In the genomic region with DNA sequence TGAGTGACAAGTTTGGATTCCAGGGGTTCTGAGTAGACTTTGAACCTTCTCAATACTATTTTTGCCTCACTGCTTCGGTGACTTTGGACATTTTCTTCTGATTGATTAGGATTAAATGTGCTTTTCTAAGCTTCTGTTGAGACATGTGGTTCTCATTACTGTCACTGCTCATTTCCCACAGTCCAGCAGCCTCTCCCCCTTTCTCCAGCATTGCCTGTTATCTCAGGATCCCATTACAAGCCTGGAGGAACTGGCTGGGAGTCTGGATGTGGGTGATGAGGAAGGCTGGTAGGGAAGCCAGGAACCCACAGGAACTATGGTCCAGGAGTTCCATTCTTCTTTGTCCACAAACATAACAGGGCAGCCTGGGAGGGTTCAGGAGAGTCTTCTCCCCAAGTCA, we compare ENCODE assay signal across 1 cellular context.
TF ChIP-seq lines count a peak whose summit lies in the region.

No MANE protein-coding gene starts in this region.

TF ChIP-seq in GM23338, 12 proteins besides CTCF, POLR2A, EP300 and RAD21 (continued from another document):
- TF ChIP-seq, protein P1, sequence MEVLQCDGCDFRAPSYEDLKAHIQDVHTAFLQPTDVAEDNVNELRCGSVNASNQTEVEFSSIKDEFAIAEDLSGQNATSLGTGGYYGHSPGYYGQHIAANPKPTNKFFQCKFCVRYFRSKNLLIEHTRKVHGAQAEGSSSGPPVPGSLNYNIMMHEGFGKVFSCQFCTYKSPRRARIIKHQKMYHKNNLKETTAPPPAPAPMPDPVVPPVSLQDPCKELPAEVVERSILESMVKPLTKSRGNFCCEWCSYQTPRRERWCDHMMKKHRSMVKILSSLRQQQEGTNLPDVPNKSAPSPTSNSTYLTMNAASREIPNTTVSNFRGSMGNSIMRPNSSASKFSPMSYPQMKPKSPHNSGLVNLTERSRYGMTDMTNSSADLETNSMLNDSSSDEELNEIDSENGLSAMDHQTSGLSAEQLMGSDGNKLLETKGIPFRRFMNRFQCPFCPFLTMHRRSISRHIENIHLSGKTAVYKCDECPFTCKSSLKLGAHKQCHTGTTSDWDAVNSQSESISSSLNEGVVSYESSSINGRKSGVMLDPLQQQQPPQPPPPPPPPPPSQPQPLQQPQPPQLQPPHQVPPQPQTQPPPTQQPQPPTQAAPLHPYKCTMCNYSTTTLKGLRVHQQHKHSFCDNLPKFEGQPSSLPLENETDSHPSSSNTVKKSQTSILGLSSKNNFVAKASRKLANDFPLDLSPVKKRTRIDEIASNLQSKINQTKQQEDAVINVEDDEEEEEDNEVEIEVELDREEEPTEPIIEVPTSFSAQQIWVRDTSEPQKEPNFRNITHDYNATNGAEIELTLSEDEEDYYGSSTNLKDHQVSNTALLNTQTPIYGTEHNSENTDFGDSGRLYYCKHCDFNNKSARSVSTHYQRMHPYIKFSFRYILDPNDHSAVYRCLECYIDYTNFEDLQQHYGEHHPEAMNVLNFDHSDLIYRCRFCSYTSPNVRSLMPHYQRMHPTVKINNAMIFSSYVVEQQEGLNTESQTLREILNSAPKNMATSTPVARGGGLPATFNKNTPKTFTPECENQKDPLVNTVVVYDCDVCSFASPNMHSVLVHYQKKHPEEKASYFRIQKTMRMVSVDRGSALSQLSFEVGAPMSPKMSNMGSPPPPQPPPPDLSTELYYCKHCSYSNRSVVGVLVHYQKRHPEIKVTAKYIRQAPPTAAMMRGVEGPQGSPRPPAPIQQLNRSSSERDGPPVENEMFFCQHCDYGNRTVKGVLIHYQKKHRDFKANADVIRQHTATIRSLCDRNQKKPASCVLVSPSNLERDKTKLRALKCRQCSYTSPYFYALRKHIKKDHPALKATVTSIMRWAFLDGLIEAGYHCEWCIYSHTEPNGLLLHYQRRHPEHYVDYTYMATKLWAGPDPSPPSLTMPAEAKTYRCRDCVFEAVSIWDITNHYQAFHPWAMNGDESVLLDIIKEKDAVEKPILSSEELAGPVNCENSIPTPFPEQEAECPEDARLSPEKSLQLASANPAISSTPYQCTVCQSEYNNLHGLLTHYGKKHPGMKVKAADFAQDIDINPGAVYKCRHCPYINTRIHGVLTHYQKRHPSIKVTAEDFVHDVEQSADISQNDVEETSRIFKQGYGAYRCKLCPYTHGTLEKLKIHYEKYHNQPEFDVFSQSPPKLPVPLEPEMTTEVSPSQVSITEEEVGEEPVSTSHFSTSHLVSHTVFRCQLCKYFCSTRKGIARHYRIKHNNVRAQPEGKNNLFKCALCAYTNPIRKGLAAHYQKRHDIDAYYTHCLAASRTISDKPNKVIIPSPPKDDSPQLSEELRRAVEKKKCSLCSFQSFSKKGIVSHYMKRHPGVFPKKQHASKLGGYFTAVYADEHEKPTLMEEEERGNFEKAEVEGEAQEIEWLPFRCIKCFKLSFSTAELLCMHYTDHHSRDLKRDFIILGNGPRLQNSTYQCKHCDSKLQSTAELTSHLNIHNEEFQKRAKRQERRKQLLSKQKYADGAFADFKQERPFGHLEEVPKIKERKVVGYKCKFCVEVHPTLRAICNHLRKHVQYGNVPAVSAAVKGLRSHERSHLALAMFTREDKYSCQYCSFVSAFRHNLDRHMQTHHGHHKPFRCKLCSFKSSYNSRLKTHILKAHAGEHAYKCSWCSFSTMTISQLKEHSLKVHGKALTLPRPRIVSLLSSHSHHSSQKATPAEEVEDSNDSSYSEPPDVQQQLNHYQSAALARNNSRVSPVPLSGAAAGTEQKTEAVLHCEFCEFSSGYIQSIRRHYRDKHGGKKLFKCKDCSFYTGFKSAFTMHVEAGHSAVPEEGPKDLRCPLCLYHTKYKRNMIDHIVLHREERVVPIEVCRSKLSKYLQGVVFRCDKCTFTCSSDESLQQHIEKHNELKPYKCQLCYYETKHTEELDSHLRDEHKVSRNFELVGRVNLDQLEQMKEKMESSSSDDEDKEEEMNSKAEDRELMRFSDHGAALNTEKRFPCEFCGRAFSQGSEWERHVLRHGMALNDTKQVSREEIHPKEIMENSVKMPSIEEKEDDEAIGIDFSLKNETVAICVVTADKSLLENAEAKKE (CRISPR knock-in tag; IDR thresholded peaks at IDR 0.05), result no peak
- TF ChIP-seq, protein P2, sequence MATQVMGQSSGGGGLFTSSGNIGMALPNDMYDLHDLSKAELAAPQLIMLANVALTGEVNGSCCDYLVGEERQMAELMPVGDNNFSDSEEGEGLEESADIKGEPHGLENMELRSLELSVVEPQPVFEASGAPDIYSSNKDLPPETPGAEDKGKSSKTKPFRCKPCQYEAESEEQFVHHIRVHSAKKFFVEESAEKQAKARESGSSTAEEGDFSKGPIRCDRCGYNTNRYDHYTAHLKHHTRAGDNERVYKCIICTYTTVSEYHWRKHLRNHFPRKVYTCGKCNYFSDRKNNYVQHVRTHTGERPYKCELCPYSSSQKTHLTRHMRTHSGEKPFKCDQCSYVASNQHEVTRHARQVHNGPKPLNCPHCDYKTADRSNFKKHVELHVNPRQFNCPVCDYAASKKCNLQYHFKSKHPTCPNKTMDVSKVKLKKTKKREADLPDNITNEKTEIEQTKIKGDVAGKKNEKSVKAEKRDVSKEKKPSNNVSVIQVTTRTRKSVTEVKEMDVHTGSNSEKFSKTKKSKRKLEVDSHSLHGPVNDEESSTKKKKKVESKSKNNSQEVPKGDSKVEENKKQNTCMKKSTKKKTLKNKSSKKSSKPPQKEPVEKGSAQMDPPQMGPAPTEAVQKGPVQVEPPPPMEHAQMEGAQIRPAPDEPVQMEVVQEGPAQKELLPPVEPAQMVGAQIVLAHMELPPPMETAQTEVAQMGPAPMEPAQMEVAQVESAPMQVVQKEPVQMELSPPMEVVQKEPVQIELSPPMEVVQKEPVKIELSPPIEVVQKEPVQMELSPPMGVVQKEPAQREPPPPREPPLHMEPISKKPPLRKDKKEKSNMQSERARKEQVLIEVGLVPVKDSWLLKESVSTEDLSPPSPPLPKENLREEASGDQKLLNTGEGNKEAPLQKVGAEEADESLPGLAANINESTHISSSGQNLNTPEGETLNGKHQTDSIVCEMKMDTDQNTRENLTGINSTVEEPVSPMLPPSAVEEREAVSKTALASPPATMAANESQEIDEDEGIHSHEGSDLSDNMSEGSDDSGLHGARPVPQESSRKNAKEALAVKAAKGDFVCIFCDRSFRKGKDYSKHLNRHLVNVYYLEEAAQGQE (IDR thresholded peaks at IDR 0.05; ENCODE audit: unreplicated experiment), result no peak
- TF ChIP-seq CREB1 (CRISPR knock-in tag; IDR thresholded peaks at IDR 0.05; ENCODE audit: low read depth), result no peak
- no peak for TF ChIP-seq EZH2 (IDR thresholded peaks at IDR 0.05; ENCODE audit: low read depth, unreplicated experiment)
- no peak for TF ChIP-seq NANOG (IDR thresholded peaks at IDR 0.05; ENCODE audit: borderline replicate concordance)
- TF ChIP-seq EZH2phosphoT487 (IDR thresholded peaks at IDR 0.05; ENCODE audit: unreplicated experiment), result no peak
- no peak for TF ChIP-seq ZNF331 (CRISPR knock-in tag; IDR thresholded peaks at IDR 0.05; ENCODE audit: low read depth)
- TF ChIP-seq POLR2AphosphoS5 (IDR thresholded peaks at IDR 0.05; ENCODE audit: low read depth), result no peak
- TF ChIP-seq STAT1 (IDR thresholded peaks at IDR 0.05; ENCODE audit: unreplicated experiment), result no peak
